1 cellular context compared by ENCODE assay signal in the genomic region with DNA sequence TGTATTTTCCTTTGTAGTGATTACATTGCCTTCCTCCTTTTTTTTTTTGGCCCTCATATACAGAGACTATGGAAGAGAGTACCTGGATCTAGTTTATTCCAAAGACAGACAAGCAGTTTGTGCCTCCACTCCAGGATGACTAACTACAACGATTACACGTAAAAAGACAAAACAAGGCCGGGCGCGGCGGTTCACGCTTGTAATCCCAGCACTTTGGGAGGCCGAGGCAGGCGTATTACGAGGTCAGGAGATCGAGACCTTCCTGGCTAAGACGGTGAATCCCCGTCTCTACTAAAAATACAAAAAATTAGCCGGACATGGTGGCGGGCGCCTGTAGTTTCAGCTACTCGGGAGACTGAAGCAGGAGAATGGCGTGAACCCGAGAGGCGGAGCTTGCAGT.
TF ChIP-seq lines count a peak whose summit lies in the region.

No MANE protein-coding gene starts in this region.

TF ChIP-seq in IMR-90, 13 proteins besides CTCF, POLR2A, EP300 and RAD21:
- TF ChIP-seq BHLHE40 (IDR thresholded peaks at IDR 0.05; ENCODE audit: low read depth, low read length) (no peak), MAZ (IDR thresholded peaks at IDR 0.05; ENCODE audit: borderline replicate concordance, low read depth, low read length) (no peak), CHD1 (IDR thresholded peaks at IDR 0.05; ENCODE audit: low read depth, low read length) (no peak), RCOR1 (IDR thresholded peaks at IDR 0.05; ENCODE audit: insufficient replicate concordance, low read length) (no peak), SMC3 (IDR thresholded peaks at IDR 0.05; ENCODE audit: low read depth, low read length) (no peak)
